Comparison of ENCODE assay signal across 8 cellular contexts in genomic region chr11:128506999-128507591, GRCh38.
A peak's percentile ranks its signal among the peaks of the same experiment; 100 is the strongest.
DNase-seq lines count a peak whose midpoint lies in the region; ATAC-seq and TF ChIP-seq lines count a peak whose summit lies in the region.

No MANE protein-coding gene starts in this region.

- H3K36me3 ChIP-seq in RWPE2 (ENCODE audit: low read depth) (peaks cover 60% of the 10 kb centered on the region), lung (ENCODE audit: control insufficient read depth in 2 of 2, insufficient read depth in 2 of 2, low read length in 2 of 2) (peaks cover 2 to 6% of the 10 kb centered on the region in 2 donors), tibial artery (no peaks in the 10 kb centered on the region)

- H3K4me1 ChIP-seq in RWPE2 (ENCODE audit: insufficient read depth, poor library complexity, severe bottlenecking) (peaks cover 90% of the 10 kb centered on the region), lung (ENCODE audit: control insufficient read depth in 2 of 2, insufficient read depth in 2 of 2, low read length in 2 of 2) (peaks cover 35 to 70% of the 10 kb centered on the region in 2 donors), tibial artery (peaks cover 7 to 100% (median 59%) of the 10 kb centered on the region in 4 donors)

- DNase-seq in activated effector memory CD4-positive, alpha-beta T cell treated with anti-CD3 and anti-CD28 coated beads, Interleukin-2, amount 50 U/mL, for 16 hours = peak; percentile 77
- no peak for DNase-seq in activated effector memory CD4-positive, alpha-beta T cell treated with Interleukin-2 at 50 U/mL for 16 hours
- peak; percentile 90 for DNase-seq in RWPE2 (ENCODE audit: low spot score)
- peak; percentile 93 for DNase-seq in coronary artery (ENCODE audit: low spot score)
- peak; percentile 77 for DNase-seq in lung (ENCODE audit: low spot score)
- peak; percentile 93 to 96 for DNase-seq in tibial artery
- DNase-seq in NCI-H2171 (lab: John Stamatoyannopoulos, UW) = no peak
- no peak for DNase-seq in NCI-H146 treated with DMSO at 0.1 percent for 48 hours (lab: John Stamatoyannopoulos, UW; ENCODE audit: unreplicated experiment)

- intact Hi-C loops in tibial artery (cut with DNase I; ENCODE audit: low total_unique reads) = no loop called here

- ATAC-seq in RWPE2 (ENCODE audit: low read depth) (peak; percentile 76), lung (ENCODE audit: insufficient read depth, low FRiP score) (peak; percentile 86)

- 9 to 13% methylated on average over 12 of the region's 12 CpGs for WGBS in lung, 2 donors

- peak overlapping the region; percentile 93 for H3K27ac ChIP-seq in RWPE2 (ENCODE audit: poor library complexity, severe bottlenecking)
- peak overlapping the region; percentile 82 to 91 for H3K27ac ChIP-seq in coronary artery
- peak overlapping the region; percentile 88 to 94 for H3K27ac ChIP-seq in lung (ENCODE audit: low read depth in 1 of 2, low read length in 1 of 2)
- peak overlapping the region; percentile 76 to 78 for H3K27ac ChIP-seq in tibial artery

- H3K27me3 ChIP-seq in RWPE2 (ENCODE audit: insufficient read depth, poor library complexity, severe bottlenecking) = no peaks in the 10 kb centered on the region
- no peaks in the 10 kb centered on the region for H3K27me3 ChIP-seq in lung (ENCODE audit: control insufficient read depth, insufficient read depth)
- no peaks in the 10 kb centered on the region for H3K27me3 ChIP-seq in tibial artery

- peak overlapping the region; percentile 1 for H3K4me3 ChIP-seq in RWPE2 (ENCODE audit: severe bottlenecking)
- peak overlapping the region; percentile 63 for H3K4me3 ChIP-seq in coronary artery
- H3K4me3 ChIP-seq in lung = no peak overlapping the region
- peak overlapping the region; percentile 24 to 41 for H3K4me3 ChIP-seq in tibial artery

- H3K9me3 ChIP-seq in RWPE2 (ENCODE audit: severe bottlenecking) (no peaks in the 10 kb centered on the region), lung (ENCODE audit: control insufficient read depth in 2 of 2, insufficient read depth in 1 of 2, low read length in 1 of 2) (no peaks in the 10 kb centered on the region), tibial artery (no peaks in the 10 kb centered on the region)

- no peak for TF ChIP-seq CTCF in RWPE2 (IDR thresholded peaks at IDR 0.05; ENCODE audit: poor library complexity, severe bottlenecking)
- no peak for TF ChIP-seq CTCF in coronary artery (IDR thresholded peaks at IDR 0.05)
- no peak for TF ChIP-seq CTCF in lung (IDR thresholded peaks at IDR 0.05; ENCODE audit: control extremely low read depth, extremely low read depth)
- no peak for TF ChIP-seq CTCF in tibial artery (IDR thresholded peaks at IDR 0.05)

Comparison
In these comparisons a context has a peak if more than half of its experiments do, and no peak if none do; other contexts are left out.
1. DNase-seq: peak in activated effector memory CD4-positive, alpha-beta T cell treated with anti-CD3 and anti-CD28 coated beads, Interleukin-2, amount 50 U/mL, for 16 hours (single experiment), RWPE2 (single experiment), coronary artery (single experiment), lung (single experiment) and tibial artery (2 of 2); none in activated effector memory CD4-positive, alpha-beta T cell treated with Interleukin-2 at 50 U/mL for 16 hours (single experiment), NCI-H2171 (single experiment) and NCI-H146 treated with DMSO at 0.1 percent for 48 hours (single experiment).
2. Peak in every context shown above with its lines, with median percentiles within 50 percentile points of each other: H3K27ac ChIP-seq.